9 cellular contexts compared by ENCODE assay signal in the genomic region with DNA sequence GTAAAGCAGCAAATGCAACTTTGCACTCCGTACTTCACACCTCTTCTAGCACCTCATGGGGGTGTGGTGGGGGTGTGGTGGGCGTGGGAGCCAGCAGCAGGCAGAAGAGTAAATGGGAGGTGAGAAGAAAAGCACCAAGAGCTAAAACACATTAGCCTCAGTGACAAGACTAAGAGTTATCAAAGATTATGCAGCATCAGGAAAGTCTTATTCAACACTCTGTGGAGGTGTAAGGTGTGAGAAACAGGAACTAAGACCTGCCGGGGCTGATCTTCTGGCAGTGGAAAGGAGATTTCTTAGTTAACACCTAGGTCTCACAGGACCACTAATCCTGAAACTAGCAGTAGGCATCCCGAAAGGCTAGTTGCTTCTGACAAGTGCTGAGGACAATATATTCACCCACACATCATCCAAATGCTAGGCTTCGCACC. TPM values are rescaled to one million over a fixed set of nuclear protein-coding genes. Genes with fewer than 3 reads are reported as not detected.
DNase-seq lines count a peak whose midpoint lies in the region; ATAC-seq and TF ChIP-seq lines count a peak whose summit lies in the region.
"Had no signal": no experiment of that assay in that cellular context is flagged by ENCODE, and none has a peak within 500 bp of the region (broad histone marks: within the 10 kb centered on the region; RNA-seq: fewer than 3 reads in every experiment).

No MANE protein-coding gene starts in this region.

- POLR2A ChIA-PET in MCF 10A (lab: Yijun Ruan, JAX), result interaction anchor here (0.9 to 2.0 kb wide), 4 partner anchors 8 to 31 kb away, joined by 3 to 10 read pairs (median 6); no protein-coding TSS in a partner anchor
- POLR2A ChIA-PET in A673 (lab: Charles Lee; ENCODE audit: low non-redundant PET), result no interaction called here

- ATAC-seq in HG03060 (IDR thresholded peaks at IDR 0.05; ENCODE audit: low read depth, unreplicated experiment), result peak; percentile 92
- no peak for ATAC-seq in left cardiac atrium
- ATAC-seq: HepG2 had no signal

- H3K27ac ChIP-seq in breast epithelium, result peak overlapping the region; percentile 45 to 57
- peak overlapping the region; percentile 68 to 74 for H3K27ac ChIP-seq in uterus
- no peak overlapping the region for H3K27ac ChIP-seq in A673 (ENCODE audit: low read depth, low read length, poor library complexity, severe bottlenecking)

- no peaks in the 10 kb centered on the region for H3K9me3 ChIP-seq in breast epithelium
- no peaks in the 10 kb centered on the region for H3K9me3 ChIP-seq in uterus
- H3K9me3 ChIP-seq in A673 (ENCODE audit: low read depth, low read length, poor library complexity, severe bottlenecking), result no peaks in the 10 kb centered on the region

- H3K36me3 Mint-ChIP-seq in MCF 10A (ENCODE audit: insufficient read depth, unreplicated experiment), result peaks cover 5% of the 10 kb centered on the region

- no peak for DNase-seq in breast epithelium (ENCODE audit: low spot score in 2 of 2)
- no peak for DNase-seq in MCF 10A (ENCODE audit: unreplicated experiment)
- DNase-seq in activated gamma-delta T cell treated with Interleukin-2 at 50 U/mL for 16 hours, result peak; percentile 21
- DNase-seq in uterus, result no peak
- no peak for DNase-seq in A673 (ENCODE audit: low spot score)
- no peak for DNase-seq in GDM1 (lab: John Stamatoyannopoulos, UW)
- DNase-seq in left cardiac atrium, result no peak

- CTCF ChIA-PET in MCF 10A (lab: Yijun Ruan, JAX) (interaction anchor here (1.5 kb wide), 1 partner anchor 10 kb away, joined by 5 read pairs; no protein-coding TSS in a partner anchor), A673 (lab: Charles Lee) (no interaction called here)

- no peaks in the 10 kb centered on the region for H3K36me3 ChIP-seq in breast epithelium
- no peaks in the 10 kb centered on the region for H3K36me3 ChIP-seq in uterus
- no peaks in the 10 kb centered on the region for H3K36me3 ChIP-seq in A673 (ENCODE audit: insufficient read depth, low read length, poor library complexity, severe bottlenecking)

- H3K4me3 Mint-ChIP-seq in MCF 10A (ENCODE audit: unreplicated experiment), result no peak overlapping the region

- peaks cover 56% of the 10 kb centered on the region for H3K4me1 Mint-ChIP-seq in MCF 10A (ENCODE audit: insufficient read depth, unreplicated experiment)

- no peak for TF ChIP-seq POLR2A in breast epithelium (IDR thresholded peaks at IDR 0.05)
- no peak for TF ChIP-seq POLR2A in uterus (IDR thresholded peaks at IDR 0.05)

- H3K4me1 ChIP-seq in breast epithelium (no peaks in the 10 kb centered on the region), uterus (peaks cover 17 to 26% of the 10 kb centered on the region in 2 donors), A673 (ENCODE audit: insufficient read depth, low read length, poor library complexity, severe bottlenecking) (no peaks in the 10 kb centered on the region)

- H3K27ac Mint-ChIP-seq in MCF 10A (ENCODE audit: low read depth, unreplicated experiment), result no peak overlapping the region

- BruUV-seq in MCF 10A (replicated peaks; lab: Mats Ljungman, UMichigan), result no TSS peak
- no TSS peak for BruUV-seq in A673 (replicated peaks; lab: Mats Ljungman, UMichigan)

- H3K27me3 ChIP-seq in breast epithelium (no peaks in the 10 kb centered on the region), uterus (no peaks in the 10 kb centered on the region), A673 (replicated peaks; ENCODE audit: insufficient read depth, low read depth, low read length, poor library complexity) (no peaks in the 10 kb centered on the region)

- H3K9me3 Mint-ChIP-seq in MCF 10A (ENCODE audit: unreplicated experiment), result no peaks in the 10 kb centered on the region

- H3K4me3 ChIP-seq in breast epithelium (peak overlapping the region in 1 of 3 donors; percentile 6), uterus (no peak overlapping the region), A673 (ENCODE audit: low read depth, low read length, poor library complexity, severe bottlenecking) (no peak overlapping the region)

- TF ChIP-seq CTCF in breast epithelium (IDR thresholded peaks at IDR 0.05), result no peak
- TF ChIP-seq CTCF in MCF 10A (IDR thresholded peaks at IDR 0.05; ENCODE audit: unreplicated experiment), result no peak
- no peak for TF ChIP-seq CTCF in uterus (IDR thresholded peaks at IDR 0.05)
- no peak for TF ChIP-seq CTCF in A673 (conservative IDR thresholded peaks at IDR 0.05; ENCODE audit: low read depth, low read length)

- intact Hi-C loops in breast epithelium (cut with DNase I; ENCODE audit: low total_unique reads) (no loop called here), MCF 10A (cut with micrococcal nuclease) (no loop called here), uterus (cut with DNase I; ENCODE audit: low total_unique reads) (no loop called here), A673 (cut with micrococcal nuclease; ENCODE audit: unreplicated experiment) (no loop called here), left cardiac atrium (cut with DNase I) (no loop called here)

- no peaks in the 10 kb centered on the region for H3K27me3 Mint-ChIP-seq in MCF 10A (ENCODE audit: insufficient read depth, unreplicated experiment)

RNA-seq across cellular contexts. Expression of gene TGFBR3, which starts 9.9 kb away (rescaled TPM):
- total RNA-seq in breast epithelium (100 to 1,000 TPM; 127 to 287 (median 167) TPM), MCF 10A (2022) (7.0 and 12.0 TPM in 2 replicates), uterus (100 to 1,000 TPM in 3 of 4 donors, 10 to 100 TPM in 1; 87.8 to 388 (median 212) TPM), A673 (2021) (3.1 and 4.0 TPM in 2 replicates), left cardiac atrium (10 to 100 TPM; 43.8 to 56.2 TPM)
